1 cellular context compared by ENCODE assay signal in genomic region chr22:35866646-35867045, GRCh38.
TF ChIP-seq lines count a peak whose summit lies in the region.

No MANE protein-coding gene starts in this region.

TF ChIP-seq in IMR-90, 13 proteins besides CTCF, POLR2A, EP300 and RAD21 (continued from another document):
- TF ChIP-seq, protein P1, sequence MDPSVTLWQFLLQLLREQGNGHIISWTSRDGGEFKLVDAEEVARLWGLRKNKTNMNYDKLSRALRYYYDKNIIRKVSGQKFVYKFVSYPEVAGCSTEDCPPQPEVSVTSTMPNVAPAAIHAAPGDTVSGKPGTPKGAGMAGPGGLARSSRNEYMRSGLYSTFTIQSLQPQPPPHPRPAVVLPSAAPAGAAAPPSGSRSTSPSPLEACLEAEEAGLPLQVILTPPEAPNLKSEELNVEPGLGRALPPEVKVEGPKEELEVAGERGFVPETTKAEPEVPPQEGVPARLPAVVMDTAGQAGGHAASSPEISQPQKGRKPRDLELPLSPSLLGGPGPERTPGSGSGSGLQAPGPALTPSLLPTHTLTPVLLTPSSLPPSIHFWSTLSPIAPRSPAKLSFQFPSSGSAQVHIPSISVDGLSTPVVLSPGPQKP (IDR thresholded peaks at IDR 0.05; ENCODE audit: borderline replicate concordance, low read depth, low read length): no peak
- no peak for TF ChIP-seq MAZ (IDR thresholded peaks at IDR 0.05; ENCODE audit: borderline replicate concordance, low read depth, low read length)
- TF ChIP-seq CHD1 (IDR thresholded peaks at IDR 0.05; ENCODE audit: low read depth, low read length): no peak
